ENCODE assay signal across 16 cellular contexts in genomic region chr2:127095367-127095641, GRCh38. TPM values are rescaled to one million over a fixed set of nuclear protein-coding genes. Genes with fewer than 3 reads are reported as not detected.
DNase-seq lines count a peak whose midpoint lies in the region; ATAC-seq and TF ChIP-seq lines count a peak whose summit lies in the region.
"Had no signal": no experiment of that assay in that cellular context is flagged by ENCODE, and none has a peak within 500 bp of the region (broad histone marks: within the 10 kb centered on the region; RNA-seq: fewer than 3 reads in every experiment).

No MANE protein-coding gene starts in this region.

- H3K9me3 ChIP-seq in PC-3 (ENCODE audit: low read length) (no peaks in the 10 kb centered on the region), endodermal cell (ENCODE audit: control insufficient read depth, low read length) (no peaks in the 10 kb centered on the region), neuronal stem cell (replicated peaks in 1 of 2; ENCODE audit: control insufficient read depth in 2 of 2, insufficient read depth in 1 of 2, low read depth in 1 of 2, low read length in 2 of 2) (no peaks in the 10 kb centered on the region), transverse colon (no peaks in the 10 kb centered on the region)
- H3K9me3 ChIP-seq: left ventricle myocardium inferior, SJSA1 had no signal

- TF ChIP-seq EP300 in transverse colon (IDR thresholded peaks at IDR 0.05; ENCODE audit: low read depth), result no peak

- no TSS peak for BruUV-seq in PC-3 (replicated peaks; lab: Mats Ljungman, UMichigan)

- no peak overlapping the region for H2BK120ac ChIP-seq in neuronal stem cell (ENCODE audit: low read depth, low read length)

- CTCF ChIA-PET in PC-3 (lab: Charles Lee), result no interaction called here

- H3K4me3 ChIP-seq in PC-3 (ENCODE audit: low read length) (no peak overlapping the region), endodermal cell (ENCODE audit: low read length) (no peak overlapping the region), neuronal stem cell (ENCODE audit: low read length in 2 of 2) (no peak overlapping the region), transverse colon (no peak overlapping the region)
- H3K4me3 ChIP-seq: left ventricle myocardium inferior, SJSA1 had no signal

- no peak overlapping the region for H3K9ac ChIP-seq in PC-3 (ENCODE audit: low read length)
- no peak overlapping the region for H3K9ac ChIP-seq in endodermal cell (ENCODE audit: extremely low read depth, low read length, poor library complexity, severe bottlenecking)
- no peak overlapping the region for H3K9ac ChIP-seq in neuronal stem cell (ENCODE audit: low read depth, low read length, poor library complexity)

- H3K4me1 ChIP-seq in PC-3 (ENCODE audit: insufficient read depth, low read length) (peaks cover 31% of the 10 kb centered on the region), endodermal cell (ENCODE audit: control insufficient read depth, insufficient read depth, low read length) (peaks cover 5% of the 10 kb centered on the region), neuronal stem cell (ENCODE audit: control insufficient read depth in 2 of 2, insufficient read depth in 1 of 2, low read depth in 1 of 2, low read length in 2 of 2) (peaks cover 7 to 35% of the 10 kb centered on the region in 2 donors), transverse colon (peaks cover 29 to 59% (median 49%) of the 10 kb centered on the region in 4 donors)

- no peaks in the 10 kb centered on the region for H3K9me3 Mint-ChIP-seq in endodermal cell
- H3K9me3 Mint-ChIP-seq: activated T-helper 2 cell treated with anti-CD3 and anti-CD28 coated beads, Interferon-gamma antibody, Interleukin-2, Interleukin-4, amounts not matched to agents 10 μg/mL and 5 μg/mL and 100 μg/mL, durations not matched to agents 14 hours and 24 hours and 36 hours had no signal

- no peak overlapping the region for H3K4ac ChIP-seq in neuronal stem cell (ENCODE audit: low read length)

- no peak overlapping the region for H4K8ac ChIP-seq in neuronal stem cell (ENCODE audit: low read depth, low read length)

- H3K36me3 ChIP-seq in PC-3 (ENCODE audit: low read depth, low read length) (no peaks in the 10 kb centered on the region), endodermal cell (ENCODE audit: control insufficient read depth, insufficient read depth, low read length) (no peaks in the 10 kb centered on the region), neuronal stem cell (replicated peaks in 1 of 2; ENCODE audit: control insufficient read depth in 2 of 2, insufficient read depth in 2 of 2, low read length in 2 of 2) (no peaks in the 10 kb centered on the region), transverse colon (no peaks in the 10 kb centered on the region)
- H3K36me3 ChIP-seq: left ventricle myocardium inferior, SJSA1 had no signal

- no peak overlapping the region for H2AFZ ChIP-seq in PC-3 (ENCODE audit: low read length)
- H2AFZ ChIP-seq in neuronal stem cell (ENCODE audit: low read length), result no peak overlapping the region

- H2BK15ac ChIP-seq in neuronal stem cell (ENCODE audit: low read length), result no peak overlapping the region

- H3K4me1 Mint-ChIP-seq in endodermal cell, result peaks cover 10% of the 10 kb centered on the region

- H3K27ac ChIP-seq in PC-3 (ENCODE audit: low read length), result no peak overlapping the region
- no peak overlapping the region for H3K27ac ChIP-seq in endodermal cell (ENCODE audit: low read depth, low read length)
- no peak overlapping the region for H3K27ac ChIP-seq in neuronal stem cell (replicated peaks; ENCODE audit: low read length)
- peak overlapping the region; percentile 28 to 47 (median 40) for H3K27ac ChIP-seq in transverse colon
- H3K27ac ChIP-seq: left ventricle myocardium inferior, SJSA1 had no signal

- TF ChIP-seq CTCF in PC-3 (conservative IDR thresholded peaks at IDR 0.05; ENCODE audit: low read depth, low read length) (no peak), endodermal cell (conservative IDR thresholded peaks at IDR 0.05) (no peak), transverse colon (IDR thresholded peaks at IDR 0.05) (no peak)

- H3K79me2 ChIP-seq in PC-3 (ENCODE audit: low read length), result peaks cover 31% of the 10 kb centered on the region

- H3K4me2 ChIP-seq in PC-3 (ENCODE audit: low read length), result peak overlapping the region; percentile 72; the same call in 1 of the 2 replicates
- H3K4me2 ChIP-seq in neuronal stem cell (ENCODE audit: insufficient read depth, low read length, poor library complexity, severe bottlenecking), result no peak overlapping the region

- H3K27ac Mint-ChIP-seq in endodermal cell, result peak overlapping the region; percentile 39
- H3K27ac Mint-ChIP-seq: activated T-helper 2 cell treated with anti-CD3 and anti-CD28 coated beads, Interferon-gamma antibody, Interleukin-2, Interleukin-4, amounts not matched to agents 10 μg/mL and 5 μg/mL and 100 μg/mL, durations not matched to agents 14 hours and 24 hours and 36 hours had no signal

- no peak for ATAC-seq in PC-3

- H3K9me2 ChIP-seq in PC-3 (replicated peaks; ENCODE audit: low read length), result no peaks in the 10 kb centered on the region

- H3F3A ChIP-seq in PC-3 (ENCODE audit: low read length, unreplicated experiment), result no peaks in the 10 kb centered on the region

- H4K91ac ChIP-seq in neuronal stem cell (ENCODE audit: low read depth, low read length, poor library complexity), result no peak overlapping the region

- no peak overlapping the region for H2BK12ac ChIP-seq in neuronal stem cell (ENCODE audit: low read length)

- H3K27me3 ChIP-seq in PC-3 (ENCODE audit: low read length), result no peaks in the 10 kb centered on the region
- no peaks in the 10 kb centered on the region for H3K27me3 ChIP-seq in endodermal cell (ENCODE audit: control insufficient read depth, insufficient read depth, low read length, poor library complexity, severe bottlenecking)
- H3K27me3 ChIP-seq in neuronal stem cell (ENCODE audit: control insufficient read depth in 3 of 3, insufficient read depth in 3 of 3, low read depth in 1 of 3, low read length in 3 of 3), result no peaks in the 10 kb centered on the region
- H3K27me3 ChIP-seq in transverse colon, result no peaks in the 10 kb centered on the region
- H3K27me3 ChIP-seq: SJSA1 had no signal

- H2AK5ac ChIP-seq in neuronal stem cell (ENCODE audit: low read depth, low read length), result peak overlapping the region; percentile 36

- no peak overlapping the region for H3K4me3 Mint-ChIP-seq in endodermal cell

- H3K23ac ChIP-seq in neuronal stem cell (ENCODE audit: low read depth, low read length, poor library complexity), result no peak overlapping the region

- no peak for TF ChIP-seq POLR2A in transverse colon (IDR thresholded peaks at IDR 0.05)

- H3K79me1 ChIP-seq in neuronal stem cell (ENCODE audit: low read depth, low read length), result peaks cover 12% of the 10 kb centered on the region

- WGBS in endodermal cell (ENCODE audit: insufficient coverage in 1 of 2, insufficient read length in 1 of 2), 2 experiments, result 94% methylated on average over 2 of the region's 2 CpGs; no CpG with 5 or more reads in 1 of the 2 experiments
- WGBS in neuronal stem cell (ENCODE audit: extremely low coverage in 2 of 2, insufficient read length in 2 of 2, insufficient replicate concordance in 1 of 2), 2 donors, result no CpG with 5 or more reads among the region's 2 CpGs
- WGBS in transverse colon (ENCODE audit: low coverage in 1 of 2), 2 donors, result 88% methylated on average over 2 of the region's 2 CpGs; no CpG with 5 or more reads in 1 of the 2 donors

- H3K36me3 Mint-ChIP-seq in endodermal cell (ENCODE audit: low read depth), result no peaks in the 10 kb centered on the region

- in situ Hi-C loops in transverse colon (cut with MboI; ENCODE audit: low pct_ligation_motif_present in 1 of 4, low pct_unique_long_range_greater_than_20kb in 1 of 4, low sequenced_read_pairs in 3 of 4), result no loop called here

- intact Hi-C loops in PC-3 (cut with micrococcal nuclease), result no loop called here
- intact Hi-C loops in transverse colon (cut with DNase I; ENCODE audit: low total_unique reads), result no loop called here

- H2BK5ac ChIP-seq in neuronal stem cell (ENCODE audit: low read length), result no peak overlapping the region

- peak overlapping the region; percentile 50 for H3K18ac ChIP-seq in neuronal stem cell (ENCODE audit: low read length)

- no peaks in the 10 kb centered on the region for H4K20me1 ChIP-seq in PC-3 (ENCODE audit: low read length)

- no peak overlapping the region for H3K14ac ChIP-seq in neuronal stem cell (ENCODE audit: low read length)

- H3K27me3 Mint-ChIP-seq in endodermal cell (ENCODE audit: insufficient read depth), result no peaks in the 10 kb centered on the region

- POLR2A ChIA-PET in PC-3 (lab: Charles Lee; ENCODE audit: unreplicated experiment), result no interaction called here

- DNase-seq in PC-3 (no peak), endodermal cell (no peak), neuronal stem cell (ENCODE audit: low spot score) (no peak), transverse colon (no peak), NCI-H2171 treated with DMSO at 0.1 percent for 48 hours (lab: John Stamatoyannopoulos, UW) (no peak), NCI-H2029 treated with DMSO at 0.1 percent for 48 hours (lab: John Stamatoyannopoulos, UW) (no peak), NCI-H1694 (lab: John Stamatoyannopoulos, UW) (no peak)
- DNase-seq: activated CD4-positive, alpha-beta T cell treated with anti-CD3 and anti-CD28 coated beads for 1 hour; amniotic stem cell; foreskin melanocyte; left ventricle myocardium inferior; NCI-H187 treated with DMSO at 0.1 percent for 48 hours; NCI-H446 treated with DMSO at 0.1 percent for 48 hours; stimulated activated naive CD4-positive, alpha-beta T cell had no signal

RNA-seq across cellular contexts. Expression of gene BIN1, which starts 11.7 kb away (rescaled TPM):
- total RNA-seq in PC-3 (2014; rRNA removed) (58.9 and 77.5 TPM in 2 replicates), endodermal cell (10 to 100 TPM; 41.7 to 45.9 TPM), transverse colon (10 to 100 TPM; 33.3 to 39.7 (median 38.4) TPM)
- polyA plus RNA-seq in endodermal cell (2013, experiment 1 of 2), result 51.8 TPM
- polyA plus RNA-seq in endodermal cell (2013, experiment 2 of 2), result 45.1 TPM
- 58.5 TPM for polyA plus RNA-seq in neuronal stem cell (2013, experiment 1 of 2)
- 59.1 TPM for polyA plus RNA-seq in neuronal stem cell (2013, experiment 2 of 2)

Comparison
In these comparisons a context has a peak if more than half of its experiments do, and no peak if none do; other contexts are left out.
1. H3K27ac ChIP-seq: peak in transverse colon (4 of 4); none in PC-3 (single experiment), endodermal cell (single experiment) and neuronal stem cell (single experiment).